Comparison of ENCODE assay signal across 1 cellular context in the genomic region with DNA sequence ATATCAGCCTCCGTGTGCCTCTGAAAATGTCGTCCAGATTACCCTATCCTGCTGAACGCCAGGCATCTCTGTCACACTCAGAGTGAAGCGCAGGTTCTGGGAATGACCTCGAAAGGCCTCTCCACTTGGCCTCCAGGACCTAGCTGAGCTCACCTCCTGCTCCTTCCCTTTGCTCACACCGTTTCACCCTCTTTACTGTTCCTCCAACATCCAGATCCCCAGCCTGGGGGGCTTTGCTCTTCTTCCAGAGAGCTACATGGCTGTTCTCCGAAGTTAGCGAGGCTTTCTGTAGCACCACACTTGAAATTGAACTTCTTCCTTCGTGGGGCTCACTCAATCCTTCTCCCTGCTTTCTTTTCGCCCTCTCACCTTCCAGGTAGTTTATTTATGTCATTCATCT.
TF ChIP-seq lines count a peak whose summit lies in the region.

No MANE protein-coding gene starts in this region.

TF ChIP-seq in WTC11, 78 proteins besides CTCF, POLR2A, EP300 and RAD21:
- TF ChIP-seq, protein P1, sequence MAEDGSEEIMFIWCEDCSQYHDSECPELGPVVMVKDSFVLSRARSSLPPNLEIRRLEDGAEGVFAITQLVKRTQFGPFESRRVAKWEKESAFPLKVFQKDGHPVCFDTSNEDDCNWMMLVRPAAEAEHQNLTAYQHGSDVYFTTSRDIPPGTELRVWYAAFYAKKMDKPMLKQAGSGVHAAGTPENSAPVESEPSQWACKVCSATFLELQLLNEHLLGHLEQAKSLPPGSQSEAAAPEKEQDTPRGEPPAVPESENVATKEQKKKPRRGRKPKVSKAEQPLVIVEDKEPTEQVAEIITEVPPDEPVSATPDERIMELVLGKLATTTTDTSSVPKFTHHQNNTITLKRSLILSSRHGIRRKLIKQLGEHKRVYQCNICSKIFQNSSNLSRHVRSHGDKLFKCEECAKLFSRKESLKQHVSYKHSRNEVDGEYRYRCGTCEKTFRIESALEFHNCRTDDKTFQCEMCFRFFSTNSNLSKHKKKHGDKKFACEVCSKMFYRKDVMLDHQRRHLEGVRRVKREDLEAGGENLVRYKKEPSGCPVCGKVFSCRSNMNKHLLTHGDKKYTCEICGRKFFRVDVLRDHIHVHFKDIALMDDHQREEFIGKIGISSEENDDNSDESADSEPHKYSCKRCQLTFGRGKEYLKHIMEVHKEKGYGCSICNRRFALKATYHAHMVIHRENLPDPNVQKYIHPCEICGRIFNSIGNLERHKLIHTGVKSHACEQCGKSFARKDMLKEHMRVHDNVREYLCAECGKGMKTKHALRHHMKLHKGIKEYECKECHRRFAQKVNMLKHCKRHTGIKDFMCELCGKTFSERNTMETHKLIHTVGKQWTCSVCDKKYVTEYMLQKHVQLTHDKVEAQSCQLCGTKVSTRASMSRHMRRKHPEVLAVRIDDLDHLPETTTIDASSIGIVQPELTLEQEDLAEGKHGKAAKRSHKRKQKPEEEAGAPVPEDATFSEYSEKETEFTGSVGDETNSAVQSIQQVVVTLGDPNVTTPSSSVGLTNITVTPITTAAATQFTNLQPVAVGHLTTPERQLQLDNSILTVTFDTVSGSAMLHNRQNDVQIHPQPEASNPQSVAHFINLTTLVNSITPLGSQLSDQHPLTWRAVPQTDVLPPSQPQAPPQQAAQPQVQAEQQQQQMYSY (CRISPR knock-in tag; IDR thresholded peaks at IDR 0.05), result no peak
- TF ChIP-seq, protein P2, sequence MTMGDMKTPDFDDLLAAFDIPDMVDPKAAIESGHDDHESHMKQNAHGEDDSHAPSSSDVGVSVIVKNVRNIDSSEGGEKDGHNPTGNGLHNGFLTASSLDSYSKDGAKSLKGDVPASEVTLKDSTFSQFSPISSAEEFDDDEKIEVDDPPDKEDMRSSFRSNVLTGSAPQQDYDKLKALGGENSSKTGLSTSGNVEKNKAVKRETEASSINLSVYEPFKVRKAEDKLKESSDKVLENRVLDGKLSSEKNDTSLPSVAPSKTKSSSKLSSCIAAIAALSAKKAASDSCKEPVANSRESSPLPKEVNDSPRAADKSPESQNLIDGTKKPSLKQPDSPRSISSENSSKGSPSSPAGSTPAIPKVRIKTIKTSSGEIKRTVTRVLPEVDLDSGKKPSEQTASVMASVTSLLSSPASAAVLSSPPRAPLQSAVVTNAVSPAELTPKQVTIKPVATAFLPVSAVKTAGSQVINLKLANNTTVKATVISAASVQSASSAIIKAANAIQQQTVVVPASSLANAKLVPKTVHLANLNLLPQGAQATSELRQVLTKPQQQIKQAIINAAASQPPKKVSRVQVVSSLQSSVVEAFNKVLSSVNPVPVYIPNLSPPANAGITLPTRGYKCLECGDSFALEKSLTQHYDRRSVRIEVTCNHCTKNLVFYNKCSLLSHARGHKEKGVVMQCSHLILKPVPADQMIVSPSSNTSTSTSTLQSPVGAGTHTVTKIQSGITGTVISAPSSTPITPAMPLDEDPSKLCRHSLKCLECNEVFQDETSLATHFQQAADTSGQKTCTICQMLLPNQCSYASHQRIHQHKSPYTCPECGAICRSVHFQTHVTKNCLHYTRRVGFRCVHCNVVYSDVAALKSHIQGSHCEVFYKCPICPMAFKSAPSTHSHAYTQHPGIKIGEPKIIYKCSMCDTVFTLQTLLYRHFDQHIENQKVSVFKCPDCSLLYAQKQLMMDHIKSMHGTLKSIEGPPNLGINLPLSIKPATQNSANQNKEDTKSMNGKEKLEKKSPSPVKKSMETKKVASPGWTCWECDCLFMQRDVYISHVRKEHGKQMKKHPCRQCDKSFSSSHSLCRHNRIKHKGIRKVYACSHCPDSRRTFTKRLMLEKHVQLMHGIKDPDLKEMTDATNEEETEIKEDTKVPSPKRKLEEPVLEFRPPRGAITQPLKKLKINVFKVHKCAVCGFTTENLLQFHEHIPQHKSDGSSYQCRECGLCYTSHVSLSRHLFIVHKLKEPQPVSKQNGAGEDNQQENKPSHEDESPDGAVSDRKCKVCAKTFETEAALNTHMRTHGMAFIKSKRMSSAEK (CRISPR knock-in tag; IDR thresholded peaks at IDR 0.05; ENCODE audit: borderline replicate concordance), result no peak
- TF ChIP-seq, protein P3, sequence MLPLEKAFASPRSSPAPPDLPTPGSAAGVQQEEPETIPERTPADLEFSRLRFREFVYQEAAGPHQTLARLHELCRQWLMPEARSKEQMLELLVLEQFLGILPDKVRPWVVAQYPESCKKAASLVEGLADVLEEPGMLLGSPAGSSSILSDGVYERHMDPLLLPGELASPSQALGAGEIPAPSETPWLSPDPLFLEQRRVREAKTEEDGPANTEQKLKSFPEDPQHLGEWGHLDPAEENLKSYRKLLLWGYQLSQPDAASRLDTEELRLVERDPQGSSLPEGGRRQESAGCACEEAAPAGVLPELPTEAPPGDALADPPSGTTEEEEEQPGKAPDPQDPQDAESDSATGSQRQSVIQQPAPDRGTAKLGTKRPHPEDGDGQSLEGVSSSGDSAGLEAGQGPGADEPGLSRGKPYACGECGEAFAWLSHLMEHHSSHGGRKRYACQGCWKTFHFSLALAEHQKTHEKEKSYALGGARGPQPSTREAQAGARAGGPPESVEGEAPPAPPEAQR (CRISPR knock-in tag; IDR thresholded peaks at IDR 0.05), result no peak
- TF ChIP-seq ZNF138 (CRISPR knock-in tag; conservative IDR thresholded peaks at IDR 0.05), result no peak
- no peak for TF ChIP-seq KAT7 (CRISPR knock-in tag; IDR thresholded peaks at IDR 0.05; ENCODE audit: borderline replicate concordance)
- TF ChIP-seq, protein P4, sequence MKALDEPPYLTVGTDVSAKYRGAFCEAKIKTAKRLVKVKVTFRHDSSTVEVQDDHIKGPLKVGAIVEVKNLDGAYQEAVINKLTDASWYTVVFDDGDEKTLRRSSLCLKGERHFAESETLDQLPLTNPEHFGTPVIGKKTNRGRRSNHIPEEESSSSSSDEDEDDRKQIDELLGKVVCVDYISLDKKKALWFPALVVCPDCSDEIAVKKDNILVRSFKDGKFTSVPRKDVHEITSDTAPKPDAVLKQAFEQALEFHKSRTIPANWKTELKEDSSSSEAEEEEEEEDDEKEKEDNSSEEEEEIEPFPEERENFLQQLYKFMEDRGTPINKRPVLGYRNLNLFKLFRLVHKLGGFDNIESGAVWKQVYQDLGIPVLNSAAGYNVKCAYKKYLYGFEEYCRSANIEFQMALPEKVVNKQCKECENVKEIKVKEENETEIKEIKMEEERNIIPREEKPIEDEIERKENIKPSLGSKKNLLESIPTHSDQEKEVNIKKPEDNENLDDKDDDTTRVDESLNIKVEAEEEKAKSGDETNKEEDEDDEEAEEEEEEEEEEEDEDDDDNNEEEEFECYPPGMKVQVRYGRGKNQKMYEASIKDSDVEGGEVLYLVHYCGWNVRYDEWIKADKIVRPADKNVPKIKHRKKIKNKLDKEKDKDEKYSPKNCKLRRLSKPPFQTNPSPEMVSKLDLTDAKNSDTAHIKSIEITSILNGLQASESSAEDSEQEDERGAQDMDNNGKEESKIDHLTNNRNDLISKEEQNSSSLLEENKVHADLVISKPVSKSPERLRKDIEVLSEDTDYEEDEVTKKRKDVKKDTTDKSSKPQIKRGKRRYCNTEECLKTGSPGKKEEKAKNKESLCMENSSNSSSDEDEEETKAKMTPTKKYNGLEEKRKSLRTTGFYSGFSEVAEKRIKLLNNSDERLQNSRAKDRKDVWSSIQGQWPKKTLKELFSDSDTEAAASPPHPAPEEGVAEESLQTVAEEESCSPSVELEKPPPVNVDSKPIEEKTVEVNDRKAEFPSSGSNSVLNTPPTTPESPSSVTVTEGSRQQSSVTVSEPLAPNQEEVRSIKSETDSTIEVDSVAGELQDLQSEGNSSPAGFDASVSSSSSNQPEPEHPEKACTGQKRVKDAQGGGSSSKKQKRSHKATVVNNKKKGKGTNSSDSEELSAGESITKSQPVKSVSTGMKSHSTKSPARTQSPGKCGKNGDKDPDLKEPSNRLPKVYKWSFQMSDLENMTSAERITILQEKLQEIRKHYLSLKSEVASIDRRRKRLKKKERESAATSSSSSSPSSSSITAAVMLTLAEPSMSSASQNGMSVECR (CRISPR knock-in tag; IDR thresholded peaks at IDR 0.05; ENCODE audit: borderline replicate concordance), result no peak
- no peak for TF ChIP-seq ZBTB21 (CRISPR knock-in tag; IDR thresholded peaks at IDR 0.05; ENCODE audit: borderline replicate concordance)
- TF ChIP-seq, protein P5, sequence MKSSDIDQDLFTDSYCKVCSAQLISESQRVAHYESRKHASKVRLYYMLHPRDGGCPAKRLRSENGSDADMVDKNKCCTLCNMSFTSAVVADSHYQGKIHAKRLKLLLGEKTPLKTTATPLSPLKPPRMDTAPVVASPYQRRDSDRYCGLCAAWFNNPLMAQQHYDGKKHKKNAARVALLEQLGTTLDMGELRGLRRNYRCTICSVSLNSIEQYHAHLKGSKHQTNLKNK (CRISPR knock-in tag; IDR thresholded peaks at IDR 0.05), result no peak
- TF ChIP-seq, protein P6, sequence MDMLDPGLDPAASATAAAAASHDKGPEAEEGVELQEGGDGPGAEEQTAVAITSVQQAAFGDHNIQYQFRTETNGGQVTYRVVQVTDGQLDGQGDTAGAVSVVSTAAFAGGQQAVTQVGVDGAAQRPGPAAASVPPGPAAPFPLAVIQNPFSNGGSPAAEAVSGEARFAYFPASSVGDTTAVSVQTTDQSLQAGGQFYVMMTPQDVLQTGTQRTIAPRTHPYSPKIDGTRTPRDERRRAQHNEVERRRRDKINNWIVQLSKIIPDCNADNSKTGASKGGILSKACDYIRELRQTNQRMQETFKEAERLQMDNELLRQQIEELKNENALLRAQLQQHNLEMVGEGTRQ (CRISPR knock-in tag; IDR thresholded peaks at IDR 0.05), result no peak
- TF ChIP-seq GABPB1 (CRISPR knock-in tag; IDR thresholded peaks at IDR 0.05), result no peak
